ENCODE assay signal across 8 cellular contexts in genomic region chr1:31723828-31724359, GRCh38.
DNase-seq lines count a peak whose midpoint lies in the region; TF ChIP-seq lines count a peak whose summit lies in the region.

No MANE protein-coding gene starts in this region.

- TF ChIP-seq CTCF in GM12865 (IDR thresholded peaks at IDR 0.05; ENCODE audit: insufficient read depth, low read depth, low read length, missing control alignments) = no peak

- DNase-seq in GM12865 (ENCODE audit: low read depth) = peak; percentile 44
- peak; percentile 79 for DNase-seq in NT2/D1 (ENCODE audit: low read depth, low spot score)
- peak; percentile 91 for DNase-seq in iPS-NIHi11 (ENCODE audit: low spot score)
- DNase-seq in stimulated activated CD8-positive, alpha-beta memory T cell treated with anti-CD3 and anti-CD28 coated beads, Interleukin-4, amount 100 ng/mL, for 48 hours = peak; percentile 75
- DNase-seq in GF-D8 (lab: John Stamatoyannopoulos, UW) = no peak
- no peak for DNase-seq in NCI-H1694 treated with DMSO at 0.1 percent for 48 hours (lab: John Stamatoyannopoulos, UW)
- no peak for DNase-seq in NCI-H524 treated with DMSO at 0.1 percent for 48 hours (lab: John Stamatoyannopoulos, UW)

- peak overlapping the region; percentile 77 for H3K27ac ChIP-seq in angular gyrus (ENCODE audit: low read depth, low read length)

- H3K36me3 ChIP-seq in NT2/D1 (ENCODE audit: insufficient read depth, insufficient read length, low read length) = peaks cover 23% of the 10 kb centered on the region

- peaks cover 13% of the 10 kb centered on the region for H3K4me1 ChIP-seq in NT2/D1 (ENCODE audit: insufficient read depth, insufficient read length)

- H3K4me3 ChIP-seq in GM12865 (ENCODE audit: low read depth, low read length) (no peak overlapping the region), NT2/D1 (ENCODE audit: insufficient read length, low read depth) (no peak overlapping the region)

- no peaks in the 10 kb centered on the region for H3K27me3 ChIP-seq in NT2/D1 (ENCODE audit: insufficient read depth, insufficient read length)

- no peaks in the 10 kb centered on the region for H3K9me3 ChIP-seq in NT2/D1 (ENCODE audit: insufficient read depth, low read length)

- H3K9ac ChIP-seq in NT2/D1 (ENCODE audit: insufficient read length, low read depth) = no peak overlapping the region

Comparison
In these comparisons a context has a peak if more than half of its experiments do, and no peak if none do; other contexts are left out.
1. DNase-seq: peak in GM12865 (single experiment), NT2/D1 (single experiment), iPS-NIHi11 (single experiment) and stimulated activated CD8-positive, alpha-beta memory T cell treated with anti-CD3 and anti-CD28 coated beads, Interleukin-4, amount 100 ng/mL, for 48 hours (single experiment); none in GF-D8 (single experiment), NCI-H1694 treated with DMSO at 0.1 percent for 48 hours (single experiment) and NCI-H524 treated with DMSO at 0.1 percent for 48 hours (single experiment).